In the genomic region with DNA sequence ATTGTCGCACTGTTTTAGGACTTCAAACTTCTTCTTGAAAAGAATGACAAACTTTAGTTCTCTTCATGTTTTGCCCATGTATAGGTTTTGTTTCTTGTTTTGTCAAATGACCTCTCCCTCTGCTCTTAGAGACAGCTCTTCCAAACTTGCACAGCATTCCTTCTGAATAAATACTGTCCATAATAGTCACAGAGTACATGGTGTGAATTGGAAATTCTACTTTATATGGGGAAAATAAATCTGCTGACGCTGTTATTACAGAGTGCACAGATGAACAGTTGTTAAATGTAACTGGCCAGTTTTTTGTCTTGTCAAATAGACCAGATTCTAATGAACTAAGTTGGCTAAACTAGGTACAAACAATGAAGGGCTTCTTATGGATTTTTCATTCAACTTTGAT, we compare ENCODE assay signal across 25 cellular contexts.
DNase-seq lines count a peak whose midpoint lies in the region; ATAC-seq, FAIRE-seq and TF ChIP-seq lines count a peak whose summit lies in the region.
"Had no signal": no experiment of that assay in that cellular context is flagged by ENCODE, and none has a peak within 500 bp of the region (broad histone marks: within the 10 kb centered on the region; RNA-seq: fewer than 3 reads in every experiment).

No MANE protein-coding gene starts in this region.

- H3K27ac ChIP-seq in ACC112 (ENCODE audit: low read depth, low read length) = no peak overlapping the region
- H3K27ac ChIP-seq in dorsolateral prefrontal cortex = peak overlapping the region in 49 of 59 donors; percentile 9 to 84 (median 63)
- no peak overlapping the region for H3K27ac ChIP-seq in mesenchymal stem cell (ENCODE audit: low read length, poor library complexity, severe bottlenecking)
- peak overlapping the region; percentile 81 to 87 (median 86) for H3K27ac ChIP-seq in gastrocnemius medialis
- H3K27ac ChIP-seq in mesendoderm (ENCODE audit: low read depth, low read length) = no peak overlapping the region
- H3K27ac ChIP-seq: C4-2B, testis, VCaP had no signal

- no peak for FAIRE-seq in D721Med (lab: Jason Lieb, UNC)
- FAIRE-seq: GM12878, islet of Langerhans, small intestine had no signal

- no peak overlapping the region for H3K4ac ChIP-seq in mesenchymal stem cell (ENCODE audit: low read depth in 1 of 2, low read length in 2 of 2)
- H3K4ac ChIP-seq in mesendoderm (ENCODE audit: low read depth, low read length) = no peak overlapping the region

- H2BK15ac ChIP-seq in mesenchymal stem cell (ENCODE audit: low read depth, poor library complexity, severe bottlenecking) (no peak overlapping the region), mesendoderm (replicated peaks; ENCODE audit: low read depth) (no peak overlapping the region)

- peaks cover 49% of the 10 kb centered on the region for H3K4me1 ChIP-seq in ACC112 (ENCODE audit: control insufficient read depth, insufficient read depth, low read length, unreplicated experiment)
- H3K4me1 ChIP-seq in mesenchymal stem cell (ENCODE audit: control insufficient read depth, insufficient read depth, low read depth, low read length) = no peaks in the 10 kb centered on the region
- H3K4me1 ChIP-seq in gastrocnemius medialis = peaks cover 36 to 44% of the 10 kb centered on the region in 2 donors
- H3K4me1 ChIP-seq in mesendoderm (ENCODE audit: control insufficient read depth, low read depth, low read length) = peaks cover 2% of the 10 kb centered on the region
- H3K4me1 ChIP-seq: testis had no signal

- H3K4me3 ChIP-seq in ACC112 (ENCODE audit: low read depth, low read length) = peak overlapping the region; percentile 76
- H3K4me3 ChIP-seq in dorsolateral prefrontal cortex = peak overlapping the region in 45 of 59 donors; percentile 1 to 69 (median 53)
- no peak overlapping the region for H3K4me3 ChIP-seq in mesenchymal stem cell (ENCODE audit: insufficient read depth in 1 of 2, low read depth in 1 of 2, low read length in 2 of 2)
- peak overlapping the region; percentile 47 to 50 (median 48) for H3K4me3 ChIP-seq in gastrocnemius medialis
- no peak overlapping the region for H3K4me3 ChIP-seq in mesendoderm (ENCODE audit: low read length)
- H3K4me3 ChIP-seq: GM12878, testis had no signal

- H3K18ac ChIP-seq in mesenchymal stem cell (ENCODE audit: low read depth in 1 of 2, low read length in 2 of 2) = no peak overlapping the region
- H3K18ac ChIP-seq in mesendoderm (ENCODE audit: low read length) = no peak overlapping the region

- no peak overlapping the region for H4K8ac ChIP-seq in mesenchymal stem cell (ENCODE audit: low read length)
- no peak overlapping the region for H4K8ac ChIP-seq in mesendoderm (ENCODE audit: low read depth, low read length)

- no peak for TF ChIP-seq POLR2A in gastrocnemius medialis (IDR thresholded peaks at IDR 0.05)

- H2AK5ac ChIP-seq in mesenchymal stem cell (ENCODE audit: low read length, severe bottlenecking) = no peak overlapping the region
- H2AK5ac ChIP-seq in mesendoderm (ENCODE audit: low read length) = no peak overlapping the region

- H3K9ac ChIP-seq in mesenchymal stem cell (ENCODE audit: low read length) (peak overlapping the region; percentile 86), mesendoderm (ENCODE audit: low read length) (no peak overlapping the region)

- in situ Hi-C loops in gastrocnemius medialis (cut with MboI; ENCODE audit: low sequenced_read_pairs in 4 of 4) = loop anchor here in 1 of 4 donors (10.0 kb wide), 2 partner anchors 51 to 201 kb away; no protein-coding TSS in a partner anchor

- H3K79me1 ChIP-seq in mesenchymal stem cell (replicated peaks; ENCODE audit: low read length, poor library complexity, severe bottlenecking) (no peaks in the 10 kb centered on the region), mesendoderm (ENCODE audit: low read length) (no peaks in the 10 kb centered on the region)

- no peaks in the 10 kb centered on the region for H3K79me2 ChIP-seq in ACC112 (ENCODE audit: control insufficient read depth, insufficient read depth, low read length, unreplicated experiment)
- H3K79me2 ChIP-seq in mesendoderm (ENCODE audit: control insufficient read depth, insufficient read depth, low read length) = peaks cover 3% of the 10 kb centered on the region

- intact Hi-C loops in dorsolateral prefrontal cortex (cut with DNase I) = loop anchor here in 1 of 2 donors (5.0 kb wide), 1 partner anchor 193 kb away; no protein-coding TSS in a partner anchor
- intact Hi-C loops in gastrocnemius medialis (cut with DNase I; ENCODE audit: low total_unique reads) = loop anchor here (2.0 to 5.0 kb wide), 4 partner anchors 65 to 243 kb away; no protein-coding TSS in a partner anchor

- H3K4me2 ChIP-seq in mesenchymal stem cell (ENCODE audit: low read length, poor library complexity, severe bottlenecking) (no peak overlapping the region), mesendoderm (ENCODE audit: low read length) (no peak overlapping the region)

- WGBS in mesenchymal stem cell = 82% methylated on average over 1 of the region's 2 CpGs
- no CpG with 5 or more reads among the region's 2 CpGs for WGBS in mesendoderm (ENCODE audit: extremely low coverage, insufficient coverage, low lambda C conversion rate)

- H2BK5ac ChIP-seq in mesenchymal stem cell (ENCODE audit: low read depth, low read length, poor library complexity, severe bottlenecking) (no peak overlapping the region), mesendoderm (ENCODE audit: low read length) (no peak overlapping the region)

- H3K36me3 ChIP-seq in ACC112 (ENCODE audit: insufficient read depth, low read length) = no peaks in the 10 kb centered on the region
- H3K36me3 ChIP-seq in mesenchymal stem cell (ENCODE audit: control insufficient read depth in 1 of 2, insufficient read depth in 2 of 2, low read depth in 1 of 2, low read length in 2 of 2) = no peaks in the 10 kb centered on the region
- no peaks in the 10 kb centered on the region for H3K36me3 ChIP-seq in gastrocnemius medialis
- H3K36me3 ChIP-seq in mesendoderm (ENCODE audit: control insufficient read depth, insufficient read depth, low read length) = no peaks in the 10 kb centered on the region

- DNase-seq in dorsolateral prefrontal cortex (no peak), mesenchymal stem cell (no peak), gastrocnemius medialis (no peak), cerebellar cortex (ENCODE audit: low spot score) (no peak), mesendoderm (no peak), D721Med (ENCODE audit: insufficient read length, low spot score) (no peak)
- DNase-seq: ACHN; activated CD4-positive, alpha-beta T cell treated with anti-CD3 and anti-CD28 coated beads, Interleukin-2, amount 50 U/mL, for 4 hours; activated naive CD4-positive, alpha-beta T cell; activated T-cell treated with anti-CD3 and anti-CD28 coated beads for 4 hours; anterior cingulate cortex; DMS 273 treated with DMSO at 0.1 percent for 48 hours; GF-D8; NCI-H1105 treated with DMSO at 0.1 percent for 48 hours; NCI-H69; SIG-M5; small intestine; stimulated activated CD8-positive, alpha-beta memory T cell treated with anti-CD3 and anti-CD28 coated beads, Interleukin-4, amount 100 ng/mL, for 48 hours; testis had no signal

- ATAC-seq in gastrocnemius medialis = no peak
- no peak for ATAC-seq in GM21390 (IDR thresholded peaks at IDR 0.05; ENCODE audit: unreplicated experiment)
- ATAC-seq: GM12878 had no signal

- H4K5ac ChIP-seq in mesendoderm (ENCODE audit: low read length) = no peak overlapping the region

- H2AFZ ChIP-seq in ACC112 (ENCODE audit: low read length, unreplicated experiment) (peak overlapping the region; percentile 64), mesenchymal stem cell (ENCODE audit: low read depth, low read length) (no peak overlapping the region)

- no peak overlapping the region for H4K91ac ChIP-seq in mesenchymal stem cell (ENCODE audit: low read length)

- H3K56ac ChIP-seq in mesendoderm (ENCODE audit: low read length) = no peak overlapping the region

- no peak overlapping the region for H3K14ac ChIP-seq in mesenchymal stem cell (ENCODE audit: low read length in 2 of 2)

- H2BK12ac ChIP-seq in mesenchymal stem cell (ENCODE audit: low read length in 2 of 2) = no peak overlapping the region

- H3K27me3 ChIP-seq in ACC112 (ENCODE audit: insufficient read depth, low read length) (no peaks in the 10 kb centered on the region), dorsolateral prefrontal cortex (no peaks in the 10 kb centered on the region), mesenchymal stem cell (ENCODE audit: control insufficient read depth in 1 of 2, insufficient read depth in 1 of 2, low read length in 2 of 2) (no peaks in the 10 kb centered on the region), gastrocnemius medialis (no peaks in the 10 kb centered on the region), mesendoderm (ENCODE audit: insufficient read depth, low read length, poor library complexity) (no peaks in the 10 kb centered on the region)
- H3K27me3 ChIP-seq: testis had no signal

- no peak overlapping the region for H3K23ac ChIP-seq in mesenchymal stem cell (ENCODE audit: low read length in 2 of 2)
- H3K23ac ChIP-seq in mesendoderm (ENCODE audit: low read length) = no peak overlapping the region

- TF ChIP-seq CTCF in dorsolateral prefrontal cortex (IDR thresholded peaks at IDR 0.05 in 54 of 56, conservative IDR thresholded peaks at IDR 0.05 in 2 of 56; ENCODE audit: low read depth in 1 of 56, partially characterized antibody in 56 of 56) (no peak), gastrocnemius medialis (IDR thresholded peaks at IDR 0.05 in 4 of 5, conservative IDR thresholded peaks at IDR 0.05 in 1 of 5) (no peak), D721Med (IDR thresholded peaks at IDR 0.05; ENCODE audit: insufficient read depth, missing control alignments) (no peak)

- H2BK120ac ChIP-seq in mesenchymal stem cell (ENCODE audit: low read depth, low read length) (no peak overlapping the region), mesendoderm (ENCODE audit: low read depth, low read length) (no peak overlapping the region)

- H3K9me3 ChIP-seq in mesenchymal stem cell (ENCODE audit: control insufficient read depth, low read length) = no peaks in the 10 kb centered on the region
- H3K9me3 ChIP-seq in gastrocnemius medialis = no peaks in the 10 kb centered on the region
- H3K9me3 ChIP-seq: testis had no signal

Comparison
In these comparisons a context has a peak if more than half of its experiments do, and no peak if none do; other contexts are left out.
1. H3K27ac ChIP-seq: peak in dorsolateral prefrontal cortex (49 of 59) and gastrocnemius medialis (4 of 4); none in ACC112 (single experiment), mesenchymal stem cell (single experiment) and mesendoderm (single experiment).
2. H3K4me3 ChIP-seq: peak in ACC112 (single experiment), dorsolateral prefrontal cortex (45 of 59) and gastrocnemius medialis (4 of 4); none in mesenchymal stem cell (0 of 2) and mesendoderm (single experiment).